Comparison of ENCODE assay signal across 14 cellular contexts in genomic region chr16:23514381-23515152, GRCh38. TPM values are rescaled to one million over a fixed set of nuclear protein-coding genes. Genes with fewer than 3 reads are reported as not detected.
DNase-seq lines count a peak whose midpoint lies in the region; ATAC-seq lines count a peak whose summit lies in the region.
"Had no signal": no experiment of that assay in that cellular context is flagged by ENCODE, and none has a peak within 500 bp of the region (broad histone marks: within the 10 kb centered on the region; RNA-seq: fewer than 3 reads in every experiment).

No MANE protein-coding gene starts in this region.

- no peaks in the 10 kb centered on the region for H3K27me3 Mint-ChIP-seq in T-helper 2 cell treated with Interferon-gamma antibody and Interleukin-4, amounts not matched to agents 5 μg/mL and 100 μg/mL, for 36 hours (ENCODE audit: low read depth)
- H3K27me3 Mint-ChIP-seq in activated naive CD4-positive, alpha-beta T cell treated with anti-CD3 and anti-CD28 coated beads, Interleukin-2, amount 50 U/mL, for 24 hours = no peaks in the 10 kb centered on the region
- no peaks in the 10 kb centered on the region for H3K27me3 Mint-ChIP-seq in stimulated activated naive CD8-positive, alpha-beta T cell treated with anti-CD3 and anti-CD28 coated beads, Interleukin-15, Interleukin-2, amounts not matched to agents 100 ng/mL and 50 ng/mL, for 24 hours
- H3K27me3 Mint-ChIP-seq: brain had no signal

- ATAC-seq in HG03139 (IDR thresholded peaks at IDR 0.05; ENCODE audit: unreplicated experiment) = no peak
- no peak for ATAC-seq in HG03460 (IDR thresholded peaks at IDR 0.05; ENCODE audit: unreplicated experiment)

- peak overlapping the region; percentile 51 for H3K4me3 Mint-ChIP-seq in T-helper 2 cell treated with Interferon-gamma antibody and Interleukin-4, amounts not matched to agents 5 μg/mL and 100 μg/mL, for 36 hours
- H3K4me3 Mint-ChIP-seq in activated naive CD4-positive, alpha-beta T cell treated with anti-CD3 and anti-CD28 coated beads, Interleukin-2, amount 50 U/mL, for 24 hours = no peak overlapping the region
- H3K4me3 Mint-ChIP-seq in stimulated activated naive CD8-positive, alpha-beta T cell treated with anti-CD3 and anti-CD28 coated beads, Interleukin-15, Interleukin-2, amounts not matched to agents 100 ng/mL and 50 ng/mL, for 24 hours = peak overlapping the region; percentile 2

- peak; percentile 37 for DNase-seq in stimulated activated CD4-positive, alpha-beta T cell treated with anti-CD3 and anti-CD28 coated beads, Interleukin-15, amount 100 ng/mL, for 24 hours
- DNase-seq in stimulated activated CD4-positive, alpha-beta T cell treated with anti-CD3 and anti-CD28 coated beads, Interleukin-4, amount 100 ng/mL, for 4 hours = no peak
- DNase-seq in T-helper 2 cell treated with Interferon-gamma antibody and Interleukin-4, amounts not matched to agents 5 μg/mL and 100 μg/mL, for 36 hours (ENCODE audit: low spot score) = peak; percentile 59
- no peak for DNase-seq in cerebellum (ENCODE audit: low spot score)
- DNase-seq: DMS79 treated with DMSO at 0.1 percent for 48 hours; effector memory CD4-positive, alpha-beta T cell; IMR-90; NCI-H1417 treated with DMSO at 0.1 percent for 48 hours; spleen had no signal

- H3K36me3 Mint-ChIP-seq in T-helper 2 cell treated with Interferon-gamma antibody and Interleukin-4, amounts not matched to agents 5 μg/mL and 100 μg/mL, for 36 hours (ENCODE audit: low read depth) = peaks cover 15% of the 10 kb centered on the region
- H3K36me3 Mint-ChIP-seq in activated naive CD4-positive, alpha-beta T cell treated with anti-CD3 and anti-CD28 coated beads, Interleukin-2, amount 50 U/mL, for 24 hours = peaks cover 2% of the 10 kb centered on the region
- H3K36me3 Mint-ChIP-seq in stimulated activated naive CD8-positive, alpha-beta T cell treated with anti-CD3 and anti-CD28 coated beads, Interleukin-15, Interleukin-2, amounts not matched to agents 100 ng/mL and 50 ng/mL, for 24 hours (ENCODE audit: low read depth) = peaks cover 27% of the 10 kb centered on the region

- peak overlapping the region; percentile 77 for H3K27ac Mint-ChIP-seq in T-helper 2 cell treated with Interferon-gamma antibody and Interleukin-4, amounts not matched to agents 5 μg/mL and 100 μg/mL, for 36 hours
- H3K27ac Mint-ChIP-seq in activated naive CD4-positive, alpha-beta T cell treated with anti-CD3 and anti-CD28 coated beads, Interleukin-2, amount 50 U/mL, for 24 hours = peak overlapping the region; percentile 6
- H3K27ac Mint-ChIP-seq in stimulated activated naive CD8-positive, alpha-beta T cell treated with anti-CD3 and anti-CD28 coated beads, Interleukin-15, Interleukin-2, amounts not matched to agents 100 ng/mL and 50 ng/mL, for 24 hours = peak overlapping the region; percentile 76
- H3K27ac Mint-ChIP-seq: brain had no signal

- peaks cover 49% of the 10 kb centered on the region for H3K4me1 Mint-ChIP-seq in T-helper 2 cell treated with Interferon-gamma antibody and Interleukin-4, amounts not matched to agents 5 μg/mL and 100 μg/mL, for 36 hours (ENCODE audit: low read depth)
- H3K4me1 Mint-ChIP-seq in activated naive CD4-positive, alpha-beta T cell treated with anti-CD3 and anti-CD28 coated beads, Interleukin-2, amount 50 U/mL, for 24 hours = peaks cover 25% of the 10 kb centered on the region
- peaks cover 58% of the 10 kb centered on the region for H3K4me1 Mint-ChIP-seq in stimulated activated naive CD8-positive, alpha-beta T cell treated with anti-CD3 and anti-CD28 coated beads, Interleukin-15, Interleukin-2, amounts not matched to agents 100 ng/mL and 50 ng/mL, for 24 hours (ENCODE audit: low read depth)

- no peaks in the 10 kb centered on the region for H3K9me3 Mint-ChIP-seq in T-helper 2 cell treated with Interferon-gamma antibody and Interleukin-4, amounts not matched to agents 5 μg/mL and 100 μg/mL, for 36 hours
- H3K9me3 Mint-ChIP-seq in activated naive CD4-positive, alpha-beta T cell treated with anti-CD3 and anti-CD28 coated beads, Interleukin-2, amount 50 U/mL, for 24 hours = no peaks in the 10 kb centered on the region
- no peaks in the 10 kb centered on the region for H3K9me3 Mint-ChIP-seq in stimulated activated naive CD8-positive, alpha-beta T cell treated with anti-CD3 and anti-CD28 coated beads, Interleukin-15, Interleukin-2, amounts not matched to agents 100 ng/mL and 50 ng/mL, for 24 hours
- H3K9me3 Mint-ChIP-seq: brain had no signal

RNA-seq across cellular contexts. Expression of gene GGA2, which starts 4.3 kb away (rescaled TPM):
- total RNA-seq in cerebellum = 37.0 TPM

RNA-seq across cellular contexts. Expression of gene EARS2, which starts 42.6 kb away (rescaled TPM):
- total RNA-seq in cerebellum = 38.9 TPM

RNA-seq across cellular contexts. Expression of gene UBFD1, which starts 43.0 kb away (rescaled TPM):
- 73.4 TPM for total RNA-seq in cerebellum

Comparison
In these comparisons a context has a peak if more than half of its experiments do, and no peak if none do; other contexts are left out.
1. DNase-seq: peak in stimulated activated CD4-positive, alpha-beta T cell treated with anti-CD3 and anti-CD28 coated beads, Interleukin-15, amount 100 ng/mL, for 24 hours (single experiment) and T-helper 2 cell treated with Interferon-gamma antibody and Interleukin-4, amounts not matched to agents 5 μg/mL and 100 μg/mL, for 36 hours (single experiment); none in stimulated activated CD4-positive, alpha-beta T cell treated with anti-CD3 and anti-CD28 coated beads, Interleukin-4, amount 100 ng/mL, for 4 hours (0 of 2) and cerebellum (single experiment).
2. H3K27ac Mint-ChIP-seq: peak in every context shown above with its lines; median percentile 77 in T-helper 2 cell treated with Interferon-gamma antibody and Interleukin-4, amounts not matched to agents 5 μg/mL and 100 μg/mL, for 36 hours; 76 in stimulated activated naive CD8-positive, alpha-beta T cell treated with anti-CD3 and anti-CD28 coated beads, Interleukin-15, Interleukin-2, amounts not matched to agents 100 ng/mL and 50 ng/mL, for 24 hours; 6 in activated naive CD4-positive, alpha-beta T cell treated with anti-CD3 and anti-CD28 coated beads, Interleukin-2, amount 50 U/mL, for 24 hours.